In genomic region chrX:74009041-74009440, GRCh38 we compare ENCODE assay signal across 18 cellular contexts.
DNase-seq lines count a peak whose midpoint lies in the region; ATAC-seq, FAIRE-seq and TF ChIP-seq lines count a peak whose summit lies in the region.
"Had no signal": no experiment of that assay in that cellular context is flagged by ENCODE, and none has a peak within 500 bp of the region (broad histone marks: within the 10 kb centered on the region; RNA-seq: fewer than 3 reads in every experiment).

No MANE protein-coding gene starts in this region.

- no peak for TF ChIP-seq RAD21 in H1 (IDR thresholded peaks at IDR 0.05 in 1 of 2, conservative IDR thresholded peaks at IDR 0.05 in 1 of 2; ENCODE audit: low read depth in 2 of 2, low read length in 2 of 2)

- no peak overlapping the region for H2BK120ac ChIP-seq in H1 (replicated peaks; ENCODE audit: low read depth, low read length)

- no peak overlapping the region for H2BK5ac ChIP-seq in H1 (ENCODE audit: low read depth, low read length)

- H3K9ac ChIP-seq in GM23248, result no peak overlapping the region
- no peak overlapping the region for H3K9ac ChIP-seq in SK-N-MC (ENCODE audit: insufficient read length)
- H3K9ac ChIP-seq in H1 (replicated peaks in 1 of 4; ENCODE audit: extremely low read depth in 1 of 4, low read depth in 3 of 4, low read length in 3 of 4), result no peak overlapping the region
- H3K9ac ChIP-seq: SK-N-SH had no signal

- no peaks in the 10 kb centered on the region for H3K9me3 ChIP-seq in GM23248 (ENCODE audit: low read depth)
- H3K9me3 ChIP-seq in SK-N-MC (ENCODE audit: low read depth, low read length), result no peaks in the 10 kb centered on the region
- no peaks in the 10 kb centered on the region; a peak in 1 of 4 replicates for H3K9me3 ChIP-seq in H1 (ENCODE audit: insufficient read depth in 2 of 2, low read depth in 1 of 2, low read length in 1 of 2)
- H3K9me3 ChIP-seq: SK-N-SH had no signal

- H4K5ac ChIP-seq in H1 (ENCODE audit: insufficient read length, low read depth, low read length), result no peak overlapping the region

- H4K20me1 ChIP-seq in GM23248 (ENCODE audit: insufficient read depth) (no peaks in the 10 kb centered on the region), H1 (replicated peaks in 1 of 2; ENCODE audit: control insufficient read depth in 1 of 2, insufficient read depth in 2 of 2, low read length in 2 of 2) (no peaks in the 10 kb centered on the region)

- H3K4me2 ChIP-seq in GM23248 (ENCODE audit: unreplicated experiment), result no peak overlapping the region
- H3K4me2 ChIP-seq in H1 (ENCODE audit: insufficient read depth in 1 of 2, low read depth in 2 of 2, low read length in 2 of 2), result no peak overlapping the region
- H3K4me2 ChIP-seq: SK-N-SH had no signal

- no peaks in the 10 kb centered on the region for H3K79me2 ChIP-seq in GM23248 (ENCODE audit: insufficient read depth)
- H3K79me2 ChIP-seq in H1 (ENCODE audit: control insufficient read depth in 1 of 2, insufficient read depth in 2 of 2, low read length in 2 of 2), result no peaks in the 10 kb centered on the region

- no peak overlapping the region for H3K14ac ChIP-seq in H1 (ENCODE audit: insufficient read length)

- in situ Hi-C loops in GM23248 (cut with MboI), result loop anchor here (10.0 to 25.0 kb wide), 2 partner anchors 134 to 328 kb away; no protein-coding TSS in a partner anchor

- H2BK20ac ChIP-seq in H1 (ENCODE audit: low read length), result no peak overlapping the region

- CTCF ChIA-PET in H1 (lab: Charles Lee; ENCODE audit: partially characterized antibody), result no interaction called here

- H4K8ac ChIP-seq in H1 (ENCODE audit: extremely low read depth, insufficient read depth, low read length), result no peak overlapping the region

- no peak overlapping the region for H2AK5ac ChIP-seq in H1 (ENCODE audit: low read depth, low read length)

- no peak overlapping the region for H3K4ac ChIP-seq in H1 (replicated peaks; ENCODE audit: insufficient read length, low read depth, low read length)

- FAIRE-seq in H1 (lab: Jason Lieb, UNC) (peak; percentile 48), islet of Langerhans (lab: Jason Lieb, UNC) (peak; percentile 58), HTR-8/SVneo (lab: Jason Lieb, UNC) (no peak)
- FAIRE-seq: D721Med had no signal

- H3F3A ChIP-seq in GM23248 (ENCODE audit: insufficient read depth), result no peaks in the 10 kb centered on the region

- TF ChIP-seq POLR2A in H1 (IDR thresholded peaks at IDR 0.05; ENCODE audit: control extremely low read depth in 1 of 2, low read depth in 2 of 2, low read length in 2 of 2), result no peak

- 0 out of 2 replicates have a peak overlapping the region, but pooled peaks have one; percentile 27 for H3K27ac ChIP-seq in GM23248
- H3K27ac ChIP-seq in SK-N-MC, result peak overlapping the region; percentile 25; the same call in 1 of the 2 replicates
- H3K27ac ChIP-seq in H1 (ENCODE audit: low read depth, low read length), result no peak overlapping the region

- POLR2A ChIA-PET in H1 (lab: Charles Lee; ENCODE audit: partially characterized antibody), result no interaction called here

- H2AFZ ChIP-seq in GM23248, result no peak overlapping the region
- H2AFZ ChIP-seq in H1 (ENCODE audit: low read length), result no peak overlapping the region

- TF ChIP-seq CTCF in H1 (IDR thresholded peaks at IDR 0.05; ENCODE audit: control extremely low read depth in 1 of 3, insufficient read depth in 1 of 3, low read depth in 1 of 3, low read length in 3 of 3), result no peak

- no peaks in the 10 kb centered on the region for H3K36me3 ChIP-seq in GM23248 (ENCODE audit: low read depth)
- peaks cover 6% of the 10 kb centered on the region for H3K36me3 ChIP-seq in SK-N-MC (ENCODE audit: insufficient read depth, low read length)
- H3K36me3 ChIP-seq in H1 (ENCODE audit: control insufficient read depth in 2 of 4, insufficient read depth in 4 of 4, low read length in 3 of 4), result peaks cover 0 to 8% (median 0%) of the 10 kb centered on the region in 4 experiments; a peak in 2 of 8 replicates

- H3K4me1 ChIP-seq in GM23248 (ENCODE audit: insufficient read depth) (peaks cover 9% of the 10 kb centered on the region), H1 (replicated peaks in 1 of 4; ENCODE audit: control insufficient read depth in 3 of 4, insufficient read depth in 4 of 4, low read length in 3 of 4) (no peaks in the 10 kb centered on the region)

- no peak for ATAC-seq in HG03045 (IDR thresholded peaks at IDR 0.05; ENCODE audit: unreplicated experiment)

- no peak overlapping the region for H3K23ac ChIP-seq in H1 (ENCODE audit: insufficient read length)

- H2BK15ac ChIP-seq in H1 (ENCODE audit: low read length), result no peak overlapping the region

- no peak overlapping the region for H4K91ac ChIP-seq in H1 (replicated peaks; ENCODE audit: insufficient read length, low read length)

- H3K56ac ChIP-seq in H1 (replicated peaks; ENCODE audit: insufficient read length, low read depth, low read length), result no peak overlapping the region

- no peaks in the 10 kb centered on the region for H3K23me2 ChIP-seq in H1 (ENCODE audit: low read depth, low read length)

- 88 to 94% methylated on average over 2 of the region's 2 CpGs for WGBS in GM23248 (ENCODE audit: low coverage in 1 of 2, low lambda C conversion rate in 2 of 2, missing lambda C conversion rate in 2 of 2), 2 experiments
- WGBS in H1 (ENCODE audit: extremely low coverage in 1 of 2, insufficient coverage in 1 of 2, insufficient read length in 1 of 2, insufficient replicate concordance in 2 of 2, low coverage in 1 of 2, low lambda C conversion rate in 2 of 2, missing lambda C conversion rate in 1 of 2), 2 experiments, result 100% methylated on average over 2 of the region's 2 CpGs; no CpG with 5 or more reads in 1 of the 2 experiments

- H3K27me3 ChIP-seq in GM23248 (replicated peaks; ENCODE audit: insufficient read depth), result no peaks in the 10 kb centered on the region
- no peaks in the 10 kb centered on the region for H3K27me3 ChIP-seq in H1 (replicated peaks in 1 of 4; ENCODE audit: control insufficient read depth in 3 of 4, extremely low read depth in 1 of 4, insufficient read depth in 3 of 4, low read length in 3 of 4)

- no peak for TF ChIP-seq EP300 in H1 (IDR thresholded peaks at IDR 0.05; ENCODE audit: borderline replicate concordance in 1 of 2, low read depth in 2 of 2, low read length in 2 of 2)

- H3K9me2 ChIP-seq in GM23248 (ENCODE audit: insufficient read depth), result no peaks in the 10 kb centered on the region
- H3K9me2 ChIP-seq: SK-N-SH had no signal

- H3K79me1 ChIP-seq in H1 (ENCODE audit: low read depth, low read length), result no peaks in the 10 kb centered on the region

- H3K18ac ChIP-seq in H1 (ENCODE audit: extremely low read depth, low read length), result no peak overlapping the region

- DNase-seq in GM23248 (peak; percentile 20), SK-N-MC (ENCODE audit: low read depth, low spot score) (no peak), H1 (ENCODE audit: low read depth in 1 of 2, low spot score in 2 of 2) (no peak), HTR-8/SVneo (ENCODE audit: insufficient read length, low spot score) (no peak), NCI-H526 treated with DMSO at 0.1 percent for 48 hours (lab: John Stamatoyannopoulos, UW) (no peak), HuH-7.5 (ENCODE audit: low spot score) (no peak)
- DNase-seq: AML-193; CD4-positive, CD25-positive, alpha-beta regulatory T cell; DMS79 treated with DMSO at 0.1 percent for 48 hours; GF-D8; GOT3; NCI-H1092 treated with DMSO at 0.1 percent for 48 hours; NCI-H1694 treated with DMSO at 0.1 percent for 48 hours; NCI-H774 had no signal

- H2BK12ac ChIP-seq in H1 (ENCODE audit: low read depth, low read length), result no peak overlapping the region

- no peak overlapping the region for H3K4me3 ChIP-seq in GM23248
- no peak overlapping the region for H3K4me3 ChIP-seq in SK-N-MC
- H3K4me3 ChIP-seq in H1 (ENCODE audit: extremely low read depth in 1 of 4, insufficient read depth in 2 of 4, low read depth in 3 of 4, low read length in 4 of 4), result no peak overlapping the region

TF ChIP-seq in H1, 55 proteins besides CTCF, POLR2A, EP300 and RAD21:
- TF ChIP-seq ATF3 (IDR thresholded peaks at IDR 0.05; ENCODE audit: insufficient read depth, low read depth, low read length), result no peak
- TF ChIP-seq SP2 (IDR thresholded peaks at IDR 0.05; ENCODE audit: low read length), result no peak
- TF ChIP-seq BRCA1 (IDR thresholded peaks at IDR 0.05; ENCODE audit: low read depth, low read length), result no peak
- TF ChIP-seq NRF1 (IDR thresholded peaks at IDR 0.05; ENCODE audit: low read depth, low read length), result no peak
- no peak for TF ChIP-seq SIRT6 (IDR thresholded peaks at IDR 0.05; ENCODE audit: low read length)
- TF ChIP-seq KDM5A (IDR thresholded peaks at IDR 0.05; ENCODE audit: low read length), result no peak
- TF ChIP-seq FOSL1 (IDR thresholded peaks at IDR 0.05; ENCODE audit: insufficient read depth, low read depth, low read length), result no peak
- no peak for TF ChIP-seq TAF7 (optimal IDR thresholded peaks at IDR 0.05; ENCODE audit: borderline replicate concordance, low read depth, low read length)
- no peak for TF ChIP-seq CBX8 (IDR thresholded peaks at IDR 0.05; ENCODE audit: borderline replicate concordance, low read depth, low read length)
- no peak for TF ChIP-seq SP1 (IDR thresholded peaks at IDR 0.05; ENCODE audit: low read depth, low read length)
- no peak for TF ChIP-seq SRF (IDR thresholded peaks at IDR 0.05; ENCODE audit: low read depth, low read length)
